In the genomic region with DNA sequence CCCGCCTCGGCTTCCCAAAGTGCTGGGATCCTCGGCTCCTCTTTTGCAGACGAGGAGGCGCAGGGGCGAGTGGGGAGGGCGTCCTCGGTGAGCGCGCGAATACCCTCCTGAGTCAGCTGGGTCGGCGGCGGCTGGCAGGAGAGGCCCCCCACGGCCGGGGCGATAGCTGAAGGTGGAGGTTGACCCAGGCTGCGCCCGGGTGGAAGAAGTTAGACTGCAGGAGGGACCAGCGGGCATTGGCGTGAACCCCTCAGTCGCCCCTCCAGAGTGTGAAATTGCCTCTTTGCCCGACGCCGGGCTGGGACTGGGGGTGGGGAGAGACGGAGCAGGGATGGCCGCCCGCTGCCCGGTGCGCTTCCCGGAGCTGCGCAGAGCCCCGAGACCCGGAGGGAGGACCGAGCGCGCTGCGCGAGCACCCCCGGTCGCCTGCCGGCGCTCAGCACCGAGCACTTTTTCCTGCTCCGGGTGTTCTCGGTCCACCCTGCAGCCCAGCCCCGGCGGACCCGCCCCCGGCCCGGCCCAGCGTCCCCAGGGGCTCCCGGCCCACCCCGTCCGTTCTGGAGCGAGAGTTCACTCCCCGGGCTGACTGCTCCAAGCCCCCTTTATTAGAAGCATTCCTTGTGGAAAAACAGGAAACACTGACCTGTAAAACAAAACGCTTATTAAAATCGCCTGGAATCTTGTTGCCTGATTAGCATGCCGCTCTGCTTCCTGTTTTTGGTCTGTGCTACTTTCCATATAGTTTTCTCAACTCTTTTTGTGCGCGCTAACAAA, we compare ENCODE assay signal across 8 cellular contexts. TPM values are rescaled to one million over a fixed set of nuclear protein-coding genes. Genes with fewer than 3 reads are reported as not detected.
A peak's percentile ranks its signal among the peaks of the same experiment; 100 is the strongest.
DNase-seq lines count a peak whose midpoint lies in the region; ATAC-seq, FAIRE-seq and TF ChIP-seq lines count a peak whose summit lies in the region.

No MANE protein-coding gene starts in this region.

- peak in 13 of 56 donors; percentile 8 to 51 (median 22) for TF ChIP-seq CTCF in dorsolateral prefrontal cortex (IDR thresholded peaks at IDR 0.05 in 54 of 56, conservative IDR thresholded peaks at IDR 0.05 in 2 of 56; ENCODE audit: low read depth in 1 of 56, partially characterized antibody in 56 of 56)
- TF ChIP-seq CTCF in lower lobe of right lung (IDR thresholded peaks at IDR 0.05), result no peak

- H3K4me3 ChIP-seq in SK-N-MC (peak overlapping the region; percentile 68), dorsolateral prefrontal cortex (peak overlapping the region in 58 of 59 donors; percentile 5 to 65 (median 48)), lower lobe of right lung (peak overlapping the region; percentile 63), thymus (ENCODE audit: low read length) (peak overlapping the region; percentile 31)

- no peaks in the 10 kb centered on the region for H3K36me3 ChIP-seq in SK-N-MC (ENCODE audit: insufficient read depth, low read length)
- no peaks in the 10 kb centered on the region for H3K36me3 ChIP-seq in lower lobe of right lung
- no peaks in the 10 kb centered on the region for H3K36me3 ChIP-seq in thymus (ENCODE audit: control insufficient read depth, insufficient read depth)

- H3K9me3 ChIP-seq in SK-N-MC (ENCODE audit: low read depth, low read length) (no peaks in the 10 kb centered on the region), lower lobe of right lung (no peaks in the 10 kb centered on the region), thymus (ENCODE audit: control insufficient read depth) (no peaks in the 10 kb centered on the region)

- intact Hi-C loops in dorsolateral prefrontal cortex (cut with DNase I) (no loop called here), lower lobe of right lung (cut with DNase I) (no loop called here)

- H3K4me1 ChIP-seq in lower lobe of right lung (peaks cover 15% of the 10 kb centered on the region), thymus (ENCODE audit: control insufficient read depth, insufficient read depth, low read length) (peaks cover 3% of the 10 kb centered on the region)

- H3K27ac ChIP-seq in SK-N-MC, result peak overlapping the region; percentile 98
- peak overlapping the region in 13 of 59 donors; percentile 7 to 64 (median 21) for H3K27ac ChIP-seq in dorsolateral prefrontal cortex
- H3K27ac ChIP-seq in lower lobe of right lung, result peak overlapping the region; percentile 65
- no peak overlapping the region for H3K27ac ChIP-seq in thymus (ENCODE audit: low read depth)

- peak; percentile 74 to 79 for ATAC-seq in lower lobe of right lung
- ATAC-seq in HG02840 (IDR thresholded peaks at IDR 0.05; ENCODE audit: low FRiP score, unreplicated experiment), result no peak

- H3K27me3 ChIP-seq in dorsolateral prefrontal cortex (peaks cover 0 to 38% (median 22%) of the 10 kb centered on the region in 45 donors), lower lobe of right lung (ENCODE audit: low read depth) (peaks cover 18% of the 10 kb centered on the region), thymus (ENCODE audit: control insufficient read depth, insufficient read depth) (peaks cover 24% of the 10 kb centered on the region)

- DNase-seq in GM19239 (ENCODE audit: insufficient read length, low spot score) (peak; percentile 51), SK-N-MC (ENCODE audit: low read depth, low spot score) (no peak), dorsolateral prefrontal cortex (no peak), lower lobe of right lung (peak; percentile 58), HCEC 1CT (no peak), DMS79 (lab: John Stamatoyannopoulos, UW) (no peak)

- peak; percentile 56 for FAIRE-seq in GM19239 (lab: Jason Lieb, UNC)

- H3K9ac ChIP-seq in SK-N-MC (ENCODE audit: insufficient read length), result peak overlapping the region; percentile 74

- WGBS in thymus, result 4% methylated on average over 62 of the region's 62 CpGs

RNA-seq across cellular contexts. Expression of a gene that starts 13.7 kb away (rescaled TPM):
- total RNA-seq in dorsolateral prefrontal cortex (10 to 100 TPM; 18.2 to 83.8 (median 32.6) TPM), lower lobe of right lung (88.4 TPM)
- 19.0 TPM for polyA plus RNA-seq in thymus

RNA-seq across cellular contexts. Expression of a gene that starts 48.2 kb away (rescaled TPM):
- total RNA-seq in dorsolateral prefrontal cortex, result 10 to 100 TPM; 23.7 to 72.9 (median 50.7) TPM
- total RNA-seq in lower lobe of right lung, result 32.9 TPM
- 91.9 TPM for polyA plus RNA-seq in thymus

RNA-seq across cellular contexts. Expression of a gene that starts 48.3 kb away (rescaled TPM):
- 10 to 100 TPM; 19.0 to 47.9 (median 30.3) TPM for total RNA-seq in dorsolateral prefrontal cortex
- total RNA-seq in lower lobe of right lung, result 18.8 TPM
- 19.0 TPM for polyA plus RNA-seq in thymus

Comparison
In these comparisons a context has a peak if more than half of its experiments do, and no peak if none do; other contexts are left out.
1. DNase-seq: peak in GM19239 (single experiment) and lower lobe of right lung (single experiment); none in SK-N-MC (single experiment), dorsolateral prefrontal cortex (0 of 10), HCEC 1CT (single experiment) and DMS79 (single experiment).
2. Peak in every context shown above with its lines, with median percentiles within 50 percentile points of each other: H3K4me3 ChIP-seq.